In the genomic region with DNA sequence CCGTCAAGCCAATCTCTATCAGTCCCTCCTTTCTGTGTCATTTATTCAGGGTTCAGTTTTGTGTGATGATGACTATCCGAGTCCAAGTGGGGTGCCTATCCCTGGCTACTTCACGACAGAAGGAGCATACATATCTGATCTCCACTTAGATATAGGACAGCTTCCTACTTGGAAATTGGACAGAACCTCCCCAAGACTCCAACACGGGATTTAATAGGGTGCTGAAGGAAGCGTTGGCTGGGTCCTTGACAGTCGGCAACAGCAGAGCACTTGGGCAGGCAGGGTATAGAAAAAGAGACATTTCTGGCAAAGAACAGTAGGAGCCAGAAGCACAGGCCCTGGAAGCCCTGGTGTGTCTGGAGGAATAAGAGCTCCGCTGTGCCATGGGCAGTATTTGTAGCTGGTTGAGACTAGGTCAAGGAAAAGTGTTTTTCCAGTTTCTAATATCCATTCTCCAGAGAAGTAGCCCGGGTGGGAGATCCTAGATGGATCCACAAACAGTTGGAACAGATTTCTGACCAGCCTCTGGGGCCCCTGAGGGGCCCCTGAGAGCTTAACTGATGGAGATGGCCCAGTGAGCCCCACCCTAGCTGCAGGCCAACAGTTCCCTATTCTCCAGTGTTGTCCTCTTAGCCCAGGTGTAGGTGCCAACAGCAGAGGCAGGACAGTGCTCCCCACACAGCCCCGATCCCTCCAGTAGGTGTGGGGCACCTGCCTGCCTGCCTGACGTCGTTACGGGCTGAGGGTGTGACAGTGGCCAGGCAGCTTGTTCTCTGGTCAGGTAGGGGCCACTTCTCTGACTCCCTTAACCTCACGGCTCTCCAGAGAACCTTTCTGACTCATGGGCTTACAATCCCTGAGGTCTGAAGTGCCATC, we compare ENCODE assay signal across 2 cellular contexts.
TF ChIP-seq lines count a peak whose summit lies in the region.

No MANE protein-coding gene starts in this region.

TF ChIP-seq in IMR-90, 13 proteins besides CTCF, POLR2A, EP300 and RAD21:
- TF ChIP-seq NFE2L2 (IDR thresholded peaks at IDR 0.05; ENCODE audit: low read depth, low read length) (no peak), USF2 (IDR thresholded peaks at IDR 0.05; ENCODE audit: low read depth, low read length) (no peak), RCOR1 (IDR thresholded peaks at IDR 0.05; ENCODE audit: insufficient replicate concordance, low read length) (no peak), RFX5 (IDR thresholded peaks at IDR 0.05; ENCODE audit: low read depth, low read length) (no peak), MAZ (IDR thresholded peaks at IDR 0.05; ENCODE audit: borderline replicate concordance, low read depth, low read length) (no peak), MAFK (IDR thresholded peaks at IDR 0.05; ENCODE audit: low read depth, low read length) (no peak), ELK1 (IDR thresholded peaks at IDR 0.05; ENCODE audit: borderline replicate concordance, low read depth, low read length) (no peak)
TF ChIP-seq in IMR-90: peak in this region for 0.

TF ChIP-seq in K562, 482 proteins besides CTCF, POLR2A, EP300 and RAD21:
- TF ChIP-seq, protein P1, sequence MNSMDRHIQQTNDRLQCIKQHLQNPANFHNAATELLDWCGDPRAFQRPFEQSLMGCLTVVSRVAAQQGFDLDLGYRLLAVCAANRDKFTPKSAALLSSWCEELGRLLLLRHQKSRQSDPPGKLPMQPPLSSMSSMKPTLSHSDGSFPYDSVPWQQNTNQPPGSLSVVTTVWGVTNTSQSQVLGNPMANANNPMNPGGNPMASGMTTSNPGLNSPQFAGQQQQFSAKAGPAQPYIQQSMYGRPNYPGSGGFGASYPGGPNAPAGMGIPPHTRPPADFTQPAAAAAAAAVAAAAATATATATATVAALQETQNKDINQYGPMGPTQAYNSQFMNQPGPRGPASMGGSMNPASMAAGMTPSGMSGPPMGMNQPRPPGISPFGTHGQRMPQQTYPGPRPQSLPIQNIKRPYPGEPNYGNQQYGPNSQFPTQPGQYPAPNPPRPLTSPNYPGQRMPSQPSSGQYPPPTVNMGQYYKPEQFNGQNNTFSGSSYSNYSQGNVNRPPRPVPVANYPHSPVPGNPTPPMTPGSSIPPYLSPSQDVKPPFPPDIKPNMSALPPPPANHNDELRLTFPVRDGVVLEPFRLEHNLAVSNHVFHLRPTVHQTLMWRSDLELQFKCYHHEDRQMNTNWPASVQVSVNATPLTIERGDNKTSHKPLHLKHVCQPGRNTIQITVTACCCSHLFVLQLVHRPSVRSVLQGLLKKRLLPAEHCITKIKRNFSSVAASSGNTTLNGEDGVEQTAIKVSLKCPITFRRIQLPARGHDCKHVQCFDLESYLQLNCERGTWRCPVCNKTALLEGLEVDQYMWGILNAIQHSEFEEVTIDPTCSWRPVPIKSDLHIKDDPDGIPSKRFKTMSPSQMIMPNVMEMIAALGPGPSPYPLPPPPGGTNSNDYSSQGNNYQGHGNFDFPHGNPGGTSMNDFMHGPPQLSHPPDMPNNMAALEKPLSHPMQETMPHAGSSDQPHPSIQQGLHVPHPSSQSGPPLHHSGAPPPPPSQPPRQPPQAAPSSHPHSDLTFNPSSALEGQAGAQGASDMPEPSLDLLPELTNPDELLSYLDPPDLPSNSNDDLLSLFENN (IDR thresholded peaks at IDR 0.05; ENCODE audit: low read depth in 2 of 2, low read length in 2 of 2): no peak
